ENCODE assay signal across 17 cellular contexts in genomic region chr12:116370004-116370404, GRCh38.
DNase-seq lines count a peak whose midpoint lies in the region; ATAC-seq, FAIRE-seq and TF ChIP-seq lines count a peak whose summit lies in the region.
"Had no signal": no experiment of that assay in that cellular context is flagged by ENCODE, and none has a peak within 500 bp of the region (broad histone marks: within the 10 kb centered on the region; RNA-seq: fewer than 3 reads in every experiment).

No MANE protein-coding gene starts in this region.

- H3K27me3 ChIP-seq in psoas muscle (ENCODE audit: insufficient read depth in 3 of 3, low read length in 2 of 3) (no peaks in the 10 kb centered on the region), HAP-1 (ENCODE audit: low read depth) (no peaks in the 10 kb centered on the region)
- H3K27me3 ChIP-seq: right lobe of liver, testis had no signal

- no peak overlapping the region for H3K27ac ChIP-seq in psoas muscle
- H3K27ac ChIP-seq: testis had no signal

- WGBS in psoas muscle, 3 donors = 68 to 89% (median 82%) methylated on average over 4 of the region's 4 CpGs

- intact Hi-C loops in psoas muscle (cut with DNase I) = no loop called here
- intact Hi-C loops in activated T-helper 1 cell treated with anti-CD3 and anti-CD28 coated beads, Interleukin-12 subunit alpha, Interleukin-12 subunit beta, Interleukin-2, Interleukin-4 antibody, amounts not matched to agents 30 ng/mL and 10 ng/mL and 1 ng/mL, durations not matched to agents 14 hours and 24 hours and 36 hours (cut with micrococcal nuclease) = no loop called here

- FAIRE-seq in RCC 7860 (lab: Jason Lieb, UNC) = no peak
- FAIRE-seq: endometrium, H1 had no signal

- in situ Hi-C loops in GM13977 (cut with MboI; ENCODE audit: low pct_unique_long_range_greater_than_20kb, low sequenced_read_pairs, unreplicated experiment) = no loop called here
- in situ Hi-C loops in HAP-1 (cut with MboI; ENCODE audit: low sequenced_read_pairs) = no loop called here

- H3K27me3 Mint-ChIP-seq in activated T-helper 1 cell treated with anti-CD3 and anti-CD28 coated beads, Interleukin-12 subunit alpha, Interleukin-12 subunit beta, Interleukin-2, Interleukin-4 antibody, amounts not matched to agents 30 ng/mL and 10 ng/mL and 1 ng/mL, durations not matched to agents 14 hours and 24 hours and 36 hours (ENCODE audit: insufficient read depth) = peaks cover 1% of the 10 kb centered on the region
- peaks cover 0 to 8% of the 10 kb centered on the region in 2 donors for H3K27me3 Mint-ChIP-seq in natural killer cell treated with Interleukin-12 subunit alpha and Interleukin-12 subunit beta and Interleukin-15 and Interleukin-18, amount 100 ng/mL, for 72 hours
- H3K27me3 Mint-ChIP-seq: activated T-cell treated with anti-CD3 and anti-CD28 coated beads, Interleukin-2, amount 50 U/mL, for 24 hours had no signal

- H3K4me3 Mint-ChIP-seq in activated T-helper 1 cell treated with anti-CD3 and anti-CD28 coated beads, Interleukin-12 subunit alpha, Interleukin-12 subunit beta, Interleukin-2, Interleukin-4 antibody, amounts not matched to agents 30 ng/mL and 10 ng/mL and 1 ng/mL, durations not matched to agents 14 hours and 24 hours and 36 hours = no peak overlapping the region
- H3K4me3 Mint-ChIP-seq in natural killer cell treated with Interleukin-12 subunit alpha and Interleukin-12 subunit beta and Interleukin-15 and Interleukin-18, amount 100 ng/mL, for 72 hours = no peak overlapping the region
- H3K4me3 Mint-ChIP-seq: activated T-cell treated with anti-CD3 and anti-CD28 coated beads, Interleukin-2, amount 50 U/mL, for 24 hours; CD8-positive, alpha-beta T cell had no signal

- peaks cover 5% of the 10 kb centered on the region for H3K4me1 Mint-ChIP-seq in activated T-helper 1 cell treated with anti-CD3 and anti-CD28 coated beads, Interleukin-12 subunit alpha, Interleukin-12 subunit beta, Interleukin-2, Interleukin-4 antibody, amounts not matched to agents 30 ng/mL and 10 ng/mL and 1 ng/mL, durations not matched to agents 14 hours and 24 hours and 36 hours (ENCODE audit: low read depth)
- peaks cover 2 to 3% of the 10 kb centered on the region in 2 donors for H3K4me1 Mint-ChIP-seq in natural killer cell treated with Interleukin-12 subunit alpha and Interleukin-12 subunit beta and Interleukin-15 and Interleukin-18, amount 100 ng/mL, for 72 hours (ENCODE audit: low read depth in 2 of 2)

- DNase-seq in ELR (ENCODE audit: low read depth) = peak; percentile 79
- peak; percentile 41 for DNase-seq in RCC 7860 (ENCODE audit: low spot score)
- peak; percentile 77 for DNase-seq in fibroblast of pulmonary artery (ENCODE audit: low read depth)
- DNase-seq in psoas muscle = no peak
- DNase-seq in activated T-helper 1 cell treated with anti-CD3 and anti-CD28 coated beads, Interleukin-12 subunit alpha, Interleukin-12 subunit beta, Interleukin-2, Interleukin-4 antibody, amounts not matched to agents 30 ng/mL and 10 ng/mL and 1 ng/mL, durations not matched to agents 14 hours and 24 hours and 36 hours (ENCODE audit: low spot score) = no peak
- DNase-seq in GM13977 (ENCODE audit: low spot score) = no peak
- DNase-seq in natural killer cell treated with Interleukin-12 subunit alpha and Interleukin-12 subunit beta and Interleukin-15 and Interleukin-18, amount 100 ng/mL, for 72 hours (ENCODE audit: low spot score) = no peak
- DNase-seq in HAP-1 (ENCODE audit: low spot score in 2 of 2) = no peak
- DNase-seq: activated T-cell treated with anti-CD3 and anti-CD28 coated beads, Interleukin-2, amount 50 U/mL, for 24 hours; CD8-positive, alpha-beta T cell; mucosa of descending colon; NCI-H1694; testis had no signal

- H3K4me1 ChIP-seq in psoas muscle (peaks cover 7% of the 10 kb centered on the region), HAP-1 (no peaks in the 10 kb centered on the region)
- H3K4me1 ChIP-seq: testis had no signal

- no peak overlapping the region for H3K27ac Mint-ChIP-seq in activated T-helper 1 cell treated with anti-CD3 and anti-CD28 coated beads, Interleukin-12 subunit alpha, Interleukin-12 subunit beta, Interleukin-2, Interleukin-4 antibody, amounts not matched to agents 30 ng/mL and 10 ng/mL and 1 ng/mL, durations not matched to agents 14 hours and 24 hours and 36 hours
- H3K27ac Mint-ChIP-seq in natural killer cell treated with Interleukin-12 subunit alpha and Interleukin-12 subunit beta and Interleukin-15 and Interleukin-18, amount 100 ng/mL, for 72 hours = no peak overlapping the region
- H3K27ac Mint-ChIP-seq: activated T-cell treated with anti-CD3 and anti-CD28 coated beads, Interleukin-2, amount 50 U/mL, for 24 hours; CD8-positive, alpha-beta T cell had no signal

- H3K9me3 ChIP-seq in psoas muscle = no peaks in the 10 kb centered on the region
- H3K9me3 ChIP-seq in HAP-1 = no peaks in the 10 kb centered on the region; the same call in 1 of the 2 replicates
- H3K9me3 ChIP-seq: mucosa of descending colon, right lobe of liver, testis had no signal

- H3K36me3 Mint-ChIP-seq in activated T-helper 1 cell treated with anti-CD3 and anti-CD28 coated beads, Interleukin-12 subunit alpha, Interleukin-12 subunit beta, Interleukin-2, Interleukin-4 antibody, amounts not matched to agents 30 ng/mL and 10 ng/mL and 1 ng/mL, durations not matched to agents 14 hours and 24 hours and 36 hours (ENCODE audit: low read depth) = no peaks in the 10 kb centered on the region
- no peaks in the 10 kb centered on the region for H3K36me3 Mint-ChIP-seq in natural killer cell treated with Interleukin-12 subunit alpha and Interleukin-12 subunit beta and Interleukin-15 and Interleukin-18, amount 100 ng/mL, for 72 hours
- H3K36me3 Mint-ChIP-seq: CD8-positive, alpha-beta T cell had no signal

- H3K36me3 ChIP-seq in psoas muscle (ENCODE audit: insufficient read depth in 1 of 2, low read depth in 1 of 2) (no peaks in the 10 kb centered on the region), HAP-1 (replicated peaks) (no peaks in the 10 kb centered on the region)
- H3K36me3 ChIP-seq: right lobe of liver had no signal

- H3K4me3 ChIP-seq in fibroblast of pulmonary artery (replicated peaks; ENCODE audit: low read depth, low read length) (no peak overlapping the region), psoas muscle (no peak overlapping the region), HAP-1 (no peak overlapping the region)
- H3K4me3 ChIP-seq: mucosa of descending colon, right lobe of liver, testis had no signal

- peak in 3 of 4 donors; percentile 58 to 66 (median 59) for ATAC-seq in psoas muscle
- no peak for ATAC-seq in natural killer cell treated with Interleukin-12 subunit alpha and Interleukin-12 subunit beta and Interleukin-15 and Interleukin-18, amount 100 ng/mL, for 72 hours
- ATAC-seq: activated CD4-positive, CD25-positive, alpha-beta regulatory T cell treated with anti-CD3 and anti-CD28 coated beads, Interleukin-2, amount 50 U/mL, for 24 hours; CD8-positive, alpha-beta T cell; mucosa of descending colon; right lobe of liver had no signal

- H3K9me3 Mint-ChIP-seq in activated T-helper 1 cell treated with anti-CD3 and anti-CD28 coated beads, Interleukin-12 subunit alpha, Interleukin-12 subunit beta, Interleukin-2, Interleukin-4 antibody, amounts not matched to agents 30 ng/mL and 10 ng/mL and 1 ng/mL, durations not matched to agents 14 hours and 24 hours and 36 hours = peaks cover 2% of the 10 kb centered on the region
- H3K9me3 Mint-ChIP-seq in natural killer cell treated with Interleukin-12 subunit alpha and Interleukin-12 subunit beta and Interleukin-15 and Interleukin-18, amount 100 ng/mL, for 72 hours = peaks cover 2% of the 10 kb centered on the region
- H3K9me3 Mint-ChIP-seq: CD8-positive, alpha-beta T cell had no signal

- TF ChIP-seq CTCF in fibroblast of pulmonary artery (IDR thresholded peaks at IDR 0.05; ENCODE audit: low read length, missing control alignments) (no peak), psoas muscle (IDR thresholded peaks at IDR 0.05) (no peak), GM13977 (IDR thresholded peaks at IDR 0.05; ENCODE audit: extremely low read depth, insufficient read depth, missing control alignments) (no peak)

Comparison
In these comparisons a context has a peak if more than half of its experiments do, and no peak if none do; other contexts are left out.
1. DNase-seq: peak in ELR (single experiment), RCC 7860 (single experiment) and fibroblast of pulmonary artery (single experiment); none in psoas muscle (0 of 2), activated T-helper 1 cell treated with anti-CD3 and anti-CD28 coated beads, Interleukin-12 subunit alpha, Interleukin-12 subunit beta, Interleukin-2, Interleukin-4 antibody, amounts not matched to agents 30 ng/mL and 10 ng/mL and 1 ng/mL, durations not matched to agents 14 hours and 24 hours and 36 hours (single experiment), GM13977 (single experiment), natural killer cell treated with Interleukin-12 subunit alpha and Interleukin-12 subunit beta and Interleukin-15 and Interleukin-18, amount 100 ng/mL, for 72 hours (single experiment) and HAP-1 (0 of 2).
2. ATAC-seq: peak in psoas muscle (3 of 4); none in natural killer cell treated with Interleukin-12 subunit alpha and Interleukin-12 subunit beta and Interleukin-15 and Interleukin-18, amount 100 ng/mL, for 72 hours (0 of 2).